Comparison of ENCODE assay signal across 1 cellular context in the genomic region with DNA sequence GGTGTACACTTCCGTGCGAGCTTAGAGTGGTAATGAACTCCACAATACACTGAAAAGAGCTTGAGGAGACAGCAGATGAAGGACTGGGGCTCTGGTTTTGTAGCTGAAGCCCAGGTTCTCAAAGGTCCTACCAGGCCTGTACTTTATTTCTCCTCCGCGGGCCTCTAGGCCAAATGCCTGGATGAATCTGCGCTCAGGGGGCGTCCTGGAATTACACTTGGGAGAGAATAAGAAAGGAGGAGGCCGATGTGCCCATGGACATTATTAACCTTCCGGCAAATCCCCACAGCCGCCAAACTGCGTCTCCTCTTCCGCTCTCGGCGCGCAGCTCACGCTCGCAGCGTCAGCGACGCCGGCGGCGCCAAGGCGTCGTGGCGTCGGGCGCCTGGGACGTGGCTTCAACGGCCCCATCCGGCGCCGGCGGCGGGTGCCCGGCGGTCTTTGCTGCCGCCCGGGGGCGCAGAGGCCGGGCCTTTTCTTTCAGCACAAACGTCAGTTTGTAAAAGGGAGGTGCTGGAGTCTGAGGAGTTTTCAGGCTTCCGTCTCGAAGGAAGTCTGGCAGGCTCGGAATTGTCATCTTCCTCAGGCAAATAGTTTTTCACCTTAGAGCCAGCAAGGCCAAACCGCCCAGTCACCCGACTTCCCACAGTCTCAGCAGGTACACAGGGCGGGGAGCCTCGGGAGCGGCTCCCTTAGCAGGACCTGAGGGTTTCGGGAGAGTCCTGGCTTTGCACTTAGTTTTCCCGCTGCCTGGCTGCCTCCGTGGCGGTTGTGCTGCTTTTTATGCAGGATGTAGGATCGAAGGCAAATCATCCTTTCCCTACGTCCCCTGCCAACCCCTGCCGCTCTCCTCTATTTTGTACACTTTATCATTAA.
A peak's percentile ranks its signal among the peaks of the same experiment; 100 is the strongest.
TF ChIP-seq lines count a peak whose summit lies in the region.

A gene (plus strand): TSS at position 401 of the 876 bp plus-strand sequence. CDS start 5,503 bp downstream, outside the sequence.

TF ChIP-seq in HepG2, 621 proteins besides CTCF, POLR2A, EP300 and RAD21 (continued from another document and continues in another):
- TF ChIP-seq, protein P1, sequence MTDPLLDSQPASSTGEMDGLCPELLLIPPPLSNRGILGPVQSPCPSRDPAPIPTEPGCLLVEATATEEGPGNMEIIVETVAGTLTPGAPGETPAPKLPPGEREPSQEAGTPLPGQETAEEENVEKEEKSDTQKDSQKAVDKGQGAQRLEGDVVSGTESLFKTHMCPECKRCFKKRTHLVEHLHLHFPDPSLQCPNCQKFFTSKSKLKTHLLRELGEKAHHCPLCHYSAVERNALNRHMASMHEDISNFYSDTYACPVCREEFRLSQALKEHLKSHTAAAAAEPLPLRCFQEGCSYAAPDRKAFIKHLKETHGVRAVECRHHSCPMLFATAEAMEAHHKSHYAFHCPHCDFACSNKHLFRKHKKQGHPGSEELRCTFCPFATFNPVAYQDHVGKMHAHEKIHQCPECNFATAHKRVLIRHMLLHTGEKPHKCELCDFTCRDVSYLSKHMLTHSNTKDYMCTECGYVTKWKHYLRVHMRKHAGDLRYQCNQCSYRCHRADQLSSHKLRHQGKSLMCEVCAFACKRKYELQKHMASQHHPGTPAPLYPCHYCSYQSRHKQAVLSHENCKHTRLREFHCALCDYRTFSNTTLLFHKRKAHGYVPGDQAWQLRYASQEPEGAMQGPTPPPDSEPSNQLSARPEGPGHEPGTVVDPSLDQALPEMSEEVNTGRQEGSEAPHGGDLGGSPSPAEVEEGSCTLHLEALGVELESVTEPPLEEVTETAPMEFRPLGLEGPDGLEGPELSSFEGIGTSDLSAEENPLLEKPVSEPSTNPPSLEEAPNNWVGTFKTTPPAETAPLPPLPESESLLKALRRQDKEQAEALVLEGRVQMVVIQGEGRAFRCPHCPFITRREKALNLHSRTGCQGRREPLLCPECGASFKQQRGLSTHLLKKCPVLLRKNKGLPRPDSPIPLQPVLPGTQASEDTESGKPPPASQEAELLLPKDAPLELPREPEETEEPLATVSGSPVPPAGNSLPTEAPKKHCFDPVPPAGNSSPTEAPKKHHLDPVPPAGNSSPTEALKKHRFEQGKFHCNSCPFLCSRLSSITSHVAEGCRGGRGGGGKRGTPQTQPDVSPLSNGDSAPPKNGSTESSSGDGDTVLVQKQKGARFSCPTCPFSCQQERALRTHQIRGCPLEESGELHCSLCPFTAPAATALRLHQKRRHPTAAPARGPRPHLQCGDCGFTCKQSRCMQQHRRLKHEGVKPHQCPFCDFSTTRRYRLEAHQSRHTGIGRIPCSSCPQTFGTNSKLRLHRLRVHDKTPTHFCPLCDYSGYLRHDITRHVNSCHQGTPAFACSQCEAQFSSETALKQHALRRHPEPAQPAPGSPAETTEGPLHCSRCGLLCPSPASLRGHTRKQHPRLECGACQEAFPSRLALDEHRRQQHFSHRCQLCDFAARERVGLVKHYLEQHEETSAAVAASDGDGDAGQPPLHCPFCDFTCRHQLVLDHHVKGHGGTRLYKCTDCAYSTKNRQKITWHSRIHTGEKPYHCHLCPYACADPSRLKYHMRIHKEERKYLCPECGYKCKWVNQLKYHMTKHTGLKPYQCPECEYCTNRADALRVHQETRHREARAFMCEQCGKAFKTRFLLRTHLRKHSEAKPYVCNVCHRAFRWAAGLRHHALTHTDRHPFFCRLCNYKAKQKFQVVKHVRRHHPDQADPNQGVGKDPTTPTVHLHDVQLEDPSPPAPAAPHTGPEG (CRISPR knock-in tag; IDR thresholded peaks at IDR 0.05): peak; percentile 55; the same call in 1 of the 2 replicates
- peak; percentile 82 for TF ChIP-seq ZSCAN29 (CRISPR knock-in tag; conservative IDR thresholded peaks at IDR 0.05)
- no peak for TF ChIP-seq ZBTB1 (CRISPR knock-in tag; IDR thresholded peaks at IDR 0.05; ENCODE audit: borderline replicate concordance)
- peak; percentile 53; the same call in 1 of the 2 replicates for TF ChIP-seq RFXANK (CRISPR knock-in tag; IDR thresholded peaks at IDR 0.05)
- TF ChIP-seq, protein P2, sequence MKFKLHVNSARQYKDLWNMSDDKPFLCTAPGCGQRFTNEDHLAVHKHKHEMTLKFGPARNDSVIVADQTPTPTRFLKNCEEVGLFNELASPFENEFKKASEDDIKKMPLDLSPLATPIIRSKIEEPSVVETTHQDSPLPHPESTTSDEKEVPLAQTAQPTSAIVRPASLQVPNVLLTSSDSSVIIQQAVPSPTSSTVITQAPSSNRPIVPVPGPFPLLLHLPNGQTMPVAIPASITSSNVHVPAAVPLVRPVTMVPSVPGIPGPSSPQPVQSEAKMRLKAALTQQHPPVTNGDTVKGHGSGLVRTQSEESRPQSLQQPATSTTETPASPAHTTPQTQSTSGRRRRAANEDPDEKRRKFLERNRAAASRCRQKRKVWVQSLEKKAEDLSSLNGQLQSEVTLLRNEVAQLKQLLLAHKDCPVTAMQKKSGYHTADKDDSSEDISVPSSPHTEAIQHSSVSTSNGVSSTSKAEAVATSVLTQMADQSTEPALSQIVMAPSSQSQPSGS (CRISPR knock-in tag; IDR thresholded peaks at IDR 0.05): peak; percentile 57; the same call in 1 of the 2 replicates
- peak; percentile 81 for TF ChIP-seq DMAP1 (CRISPR knock-in tag; IDR thresholded peaks at IDR 0.05)
- 0 out of 2 replicates have a peak, but pooled peaks have one; percentile 55 for TF ChIP-seq ZNF547 (CRISPR knock-in tag; IDR thresholded peaks at IDR 0.05)
- peak; percentile 64; the same call in 1 of the 2 replicates for TF ChIP-seq ZNF343 (CRISPR knock-in tag; IDR thresholded peaks at IDR 0.05)
- 0 out of 2 replicates have a peak, but pooled peaks have one; percentile 13 for TF ChIP-seq ZNF747 (CRISPR knock-in tag; IDR thresholded peaks at IDR 0.05; ENCODE audit: borderline replicate concordance)
- TF ChIP-seq, protein P3, sequence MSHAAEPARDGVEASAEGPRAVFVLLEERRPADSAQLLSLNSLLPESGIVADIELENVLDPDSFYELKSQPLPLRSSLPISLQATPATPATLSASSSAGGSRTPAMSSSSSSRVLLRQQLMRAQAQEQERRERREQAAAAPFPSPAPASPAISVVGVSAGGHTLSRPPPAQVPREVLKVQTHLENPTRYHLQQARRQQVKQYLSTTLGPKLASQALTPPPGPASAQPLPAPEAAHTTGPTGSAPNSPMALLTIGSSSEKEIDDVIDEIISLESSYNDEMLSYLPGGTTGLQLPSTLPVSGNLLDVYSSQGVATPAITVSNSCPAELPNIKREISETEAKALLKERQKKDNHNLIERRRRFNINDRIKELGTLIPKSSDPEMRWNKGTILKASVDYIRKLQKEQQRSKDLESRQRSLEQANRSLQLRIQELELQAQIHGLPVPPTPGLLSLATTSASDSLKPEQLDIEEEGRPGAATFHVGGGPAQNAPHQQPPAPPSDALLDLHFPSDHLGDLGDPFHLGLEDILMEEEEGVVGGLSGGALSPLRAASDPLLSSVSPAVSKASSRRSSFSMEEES (CRISPR knock-in tag; IDR thresholded peaks at IDR 0.05): no peak
- TF ChIP-seq PLRG1 (conservative IDR thresholded peaks at IDR 0.05): no peak
- peak; percentile 72; the same call in 1 of the 2 replicates for TF ChIP-seq YEATS2 (CRISPR knock-in tag; IDR thresholded peaks at IDR 0.05; ENCODE audit: borderline replicate concordance)
- TF ChIP-seq ZNF614 (CRISPR knock-in tag; IDR thresholded peaks at IDR 0.05; ENCODE audit: borderline replicate concordance): peak; percentile 30; the same call in 1 of the 2 replicates
- peak; percentile 59; the same call in 1 of the 2 replicates for TF ChIP-seq ZSCAN21 (CRISPR knock-in tag; IDR thresholded peaks at IDR 0.05; ENCODE audit: borderline replicate concordance)
- TF ChIP-seq, protein P4, sequence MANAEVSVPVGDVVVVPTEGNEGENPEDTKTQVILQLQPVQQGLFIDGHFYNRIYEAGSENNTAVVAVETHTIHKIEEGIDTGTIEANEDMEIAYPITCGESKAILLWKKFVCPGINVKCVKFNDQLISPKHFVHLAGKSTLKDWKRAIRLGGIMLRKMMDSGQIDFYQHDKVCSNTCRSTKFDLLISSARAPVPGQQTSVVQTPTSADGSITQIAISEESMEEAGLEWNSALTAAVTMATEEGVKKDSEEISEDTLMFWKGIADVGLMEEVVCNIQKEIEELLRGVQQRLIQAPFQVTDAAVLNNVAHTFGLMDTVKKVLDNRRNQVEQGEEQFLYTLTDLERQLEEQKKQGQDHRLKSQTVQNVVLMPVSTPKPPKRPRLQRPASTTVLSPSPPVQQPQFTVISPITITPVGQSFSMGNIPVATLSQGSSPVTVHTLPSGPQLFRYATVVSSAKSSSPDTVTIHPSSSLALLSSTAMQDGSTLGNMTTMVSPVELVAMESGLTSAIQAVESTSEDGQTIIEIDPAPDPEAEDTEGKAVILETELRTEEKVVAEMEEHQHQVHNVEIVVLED (CRISPR knock-in tag; IDR thresholded peaks at IDR 0.05; ENCODE audit: borderline replicate concordance): peak; percentile 98
- TF ChIP-seq ZNF331 (CRISPR knock-in tag; IDR thresholded peaks at IDR 0.05): peak; percentile 71; the same call in 1 of the 2 replicates
- TF ChIP-seq, protein P5, sequence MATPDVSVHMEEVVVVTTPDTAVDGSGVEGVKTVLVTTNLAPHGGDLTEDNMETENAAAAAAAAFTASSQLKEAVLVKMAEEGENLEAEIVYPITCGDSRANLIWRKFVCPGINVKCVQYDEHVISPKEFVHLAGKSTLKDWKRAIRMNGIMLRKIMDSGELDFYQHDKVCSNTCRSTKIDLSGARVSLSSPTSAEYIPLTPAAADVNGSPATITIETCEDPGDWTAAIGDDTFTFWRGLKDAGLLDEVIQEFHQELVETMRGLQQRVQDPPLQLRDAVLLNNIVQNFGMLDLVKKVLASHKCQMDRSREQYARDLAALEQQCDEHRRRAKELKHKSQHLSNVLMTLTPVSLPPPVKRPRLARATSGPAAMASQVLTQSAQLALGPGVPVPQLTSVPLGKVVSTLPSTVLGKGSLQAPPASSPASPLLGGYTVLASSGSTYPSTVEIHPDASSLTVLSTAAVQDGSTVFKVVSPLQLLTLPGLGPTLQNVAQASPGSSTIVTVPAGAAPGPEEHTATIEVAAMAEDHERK (CRISPR knock-in tag; IDR thresholded peaks at IDR 0.05; ENCODE audit: low read depth): peak; percentile 95
- 0 out of 2 replicates have a peak, but pooled peaks have one; percentile 65 for TF ChIP-seq ZNF383 (CRISPR knock-in tag; IDR thresholded peaks at IDR 0.05; ENCODE audit: borderline replicate concordance)
- TF ChIP-seq ZNF354B (CRISPR knock-in tag; IDR thresholded peaks at IDR 0.05): 0 out of 2 replicates have a peak, but pooled peaks have one; percentile 54
- no peak for TF ChIP-seq HHEX (CRISPR knock-in tag; IDR thresholded peaks at IDR 0.05)
- TF ChIP-seq MAZ (IDR thresholded peaks at IDR 0.05; ENCODE audit: borderline replicate concordance, low read depth, low read length): peak; percentile 53; the same call in 1 of the 2 replicates
- TF ChIP-seq MAZ (CRISPR knock-in tag; IDR thresholded peaks at IDR 0.05; ENCODE audit: low read depth): peak; percentile 39; the same call in 1 of the 2 replicates
- 0 out of 2 replicates have a peak, but pooled peaks have one; percentile 23 for TF ChIP-seq ZNF670 (CRISPR knock-in tag; IDR thresholded peaks at IDR 0.05; ENCODE audit: borderline replicate concordance)
- 0 out of 2 replicates have a peak, but pooled peaks have one; percentile 22 for TF ChIP-seq ISL2 (CRISPR knock-in tag; IDR thresholded peaks at IDR 0.05)
- TF ChIP-seq ZNF12 (CRISPR knock-in tag; IDR thresholded peaks at IDR 0.05): peak; percentile 46; the same call in 1 of the 2 replicates
- TF ChIP-seq ZNF556 (CRISPR knock-in tag; IDR thresholded peaks at IDR 0.05; ENCODE audit: borderline replicate concordance): peak; percentile 85; the same call in 1 of the 2 replicates
- TF ChIP-seq, protein P6, sequence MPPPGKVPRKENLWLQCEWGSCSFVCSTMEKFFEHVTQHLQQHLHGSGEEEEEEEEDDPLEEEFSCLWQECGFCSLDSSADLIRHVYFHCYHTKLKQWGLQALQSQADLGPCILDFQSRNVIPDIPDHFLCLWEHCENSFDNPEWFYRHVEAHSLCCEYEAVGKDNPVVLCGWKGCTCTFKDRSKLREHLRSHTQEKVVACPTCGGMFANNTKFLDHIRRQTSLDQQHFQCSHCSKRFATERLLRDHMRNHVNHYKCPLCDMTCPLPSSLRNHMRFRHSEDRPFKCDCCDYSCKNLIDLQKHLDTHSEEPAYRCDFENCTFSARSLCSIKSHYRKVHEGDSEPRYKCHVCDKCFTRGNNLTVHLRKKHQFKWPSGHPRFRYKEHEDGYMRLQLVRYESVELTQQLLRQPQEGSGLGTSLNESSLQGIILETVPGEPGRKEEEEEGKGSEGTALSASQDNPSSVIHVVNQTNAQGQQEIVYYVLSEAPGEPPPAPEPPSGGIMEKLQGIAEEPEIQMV (CRISPR knock-in tag; IDR thresholded peaks at IDR 0.05; ENCODE audit: low read depth): 0 out of 2 replicates have a peak, but pooled peaks have one; percentile 40
- TF ChIP-seq, protein P7, sequence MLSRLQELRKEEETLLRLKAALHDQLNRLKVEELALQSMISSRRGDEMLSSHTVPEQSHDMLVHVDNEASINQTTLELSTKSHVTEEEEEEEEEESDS (CRISPR knock-in tag; IDR thresholded peaks at IDR 0.05; ENCODE audit: borderline replicate concordance): 0 out of 2 replicates have a peak, but pooled peaks have one; percentile 81
- 0 out of 2 replicates have a peak, but pooled peaks have one; percentile 63 for TF ChIP-seq RNF2 (conservative IDR thresholded peaks at IDR 0.05; ENCODE audit: low read depth)
- TF ChIP-seq NFE2L2 (IDR thresholded peaks at IDR 0.05; ENCODE audit: low read length): no peak
- peak; percentile 80 for TF ChIP-seq RBM39 (IDR thresholded peaks at IDR 0.05; ENCODE audit: low read depth, low read length, poor library complexity, severe bottlenecking)
- TF ChIP-seq, protein P8, sequence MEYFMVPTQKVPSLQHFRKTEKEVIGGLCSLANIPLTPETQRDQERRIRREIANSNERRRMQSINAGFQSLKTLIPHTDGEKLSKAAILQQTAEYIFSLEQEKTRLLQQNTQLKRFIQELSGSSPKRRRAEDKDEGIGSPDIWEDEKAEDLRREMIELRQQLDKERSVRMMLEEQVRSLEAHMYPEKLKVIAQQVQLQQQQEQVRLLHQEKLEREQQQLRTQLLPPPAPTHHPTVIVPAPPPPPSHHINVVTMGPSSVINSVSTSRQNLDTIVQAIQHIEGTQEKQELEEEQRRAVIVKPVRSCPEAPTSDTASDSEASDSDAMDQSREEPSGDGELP (IDR thresholded peaks at IDR 0.05; ENCODE audit: borderline replicate concordance, low read depth): no peak
- 0 out of 2 replicates have a peak, but pooled peaks have one; percentile 58 for TF ChIP-seq ZNF225 (CRISPR knock-in tag; IDR thresholded peaks at IDR 0.05)
- peak; percentile 39; the same call in 1 of the 2 replicates for TF ChIP-seq CREM (IDR thresholded peaks at IDR 0.05)
- no peak for TF ChIP-seq CREM (CRISPR knock-in tag; IDR thresholded peaks at IDR 0.05)
- TF ChIP-seq, protein P9, sequence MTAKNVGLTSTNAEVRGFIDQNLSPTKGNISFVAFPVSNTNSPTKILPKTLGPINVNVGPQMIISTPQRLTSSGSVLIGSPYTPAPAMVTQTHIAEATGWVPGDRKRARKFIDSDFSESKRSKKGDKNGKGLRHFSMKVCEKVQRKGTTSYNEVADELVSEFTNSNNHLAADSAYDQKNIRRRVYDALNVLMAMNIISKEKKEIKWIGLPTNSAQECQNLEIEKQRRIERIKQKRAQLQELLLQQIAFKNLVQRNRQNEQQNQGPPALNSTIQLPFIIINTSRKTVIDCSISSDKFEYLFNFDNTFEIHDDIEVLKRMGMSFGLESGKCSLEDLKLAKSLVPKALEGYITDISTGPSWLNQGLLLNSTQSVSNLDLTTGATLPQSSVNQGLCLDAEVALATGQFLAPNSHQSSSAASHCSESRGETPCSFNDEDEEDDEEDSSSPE (CRISPR knock-in tag; IDR thresholded peaks at IDR 0.05): peak; percentile 69
- peak; percentile 86 for TF ChIP-seq KAT8 (CRISPR knock-in tag; IDR thresholded peaks at IDR 0.05)
- TF ChIP-seq AKAP8 (CRISPR knock-in tag; IDR thresholded peaks at IDR 0.05): 0 out of 2 replicates have a peak, but pooled peaks have one; percentile 42
- TF ChIP-seq SKI (IDR thresholded peaks at IDR 0.05; ENCODE audit: partially characterized antibody): peak; percentile 55
- 0 out of 2 replicates have a peak, but pooled peaks have one; percentile 73 for TF ChIP-seq ZNF329 (CRISPR knock-in tag; IDR thresholded peaks at IDR 0.05; ENCODE audit: low read depth)
- peak; percentile 93 for TF ChIP-seq XRCC5 (optimal IDR thresholded peaks at IDR 0.05; ENCODE audit: low read length)
